In the genomic region with DNA sequence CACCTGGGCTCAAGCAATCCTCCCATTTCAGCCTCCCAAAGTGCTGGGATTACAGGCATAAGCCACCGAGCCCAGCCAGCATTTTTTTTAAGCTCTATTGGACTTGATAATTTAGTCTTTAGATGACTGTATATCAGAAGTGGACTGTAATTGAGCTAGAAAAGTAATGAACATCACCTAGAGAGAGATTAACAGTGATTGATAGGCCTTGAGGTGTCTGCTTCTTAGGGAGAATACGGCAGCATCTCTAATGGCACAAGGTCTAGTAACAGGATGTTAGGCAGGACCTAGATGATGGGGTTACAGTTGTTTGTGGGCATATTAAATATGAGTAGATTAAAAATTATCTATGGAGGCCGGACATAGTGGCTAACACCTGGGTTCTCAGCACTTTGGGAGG, we compare ENCODE assay signal across 33 cellular contexts.
"Had no signal": no experiment of that assay in that cellular context is flagged by ENCODE, and none has a peak within 500 bp of the region (broad histone marks: within the 10 kb centered on the region; RNA-seq: fewer than 3 reads in every experiment).

No MANE protein-coding gene starts in this region.

- H3K36me3 ChIP-seq: adrenal gland, ascending aorta, brain microvascular endothelial cell, breast epithelium, cardiac muscle cell had no signal

- H3K4me3 ChIP-seq: adrenal gland, ascending aorta, body of pancreas, breast epithelium, cardiac muscle cell had no signal

- H3K4me1 ChIP-seq: adrenal gland, ascending aorta, breast epithelium had no signal

- DNase-seq: activated effector memory CD4-positive, alpha-beta T cell treated with anti-CD3 and anti-CD28 coated beads, Interleukin-2, amount 50 U/mL, for 16 hours; activated effector memory CD4-positive, alpha-beta T cell treated with Interleukin-2 at 50 U/mL for 16 hours; activated gamma-delta T cell; activated gamma-delta T cell treated with Interleukin-2 at 50 U/mL for 16 hours; activated naive CD4-positive, alpha-beta T cell; activated naive CD4-positive, alpha-beta T cell treated with anti-CD3 and anti-CD28 coated beads for 36 hours; activated naive CD4-positive, alpha-beta T cell treated with anti-CD3 and anti-CD28 coated beads, Interleukin-2, amount 10 ng/mL, durations not matched to agents 7 days and 5 days; activated naive CD4-positive, alpha-beta T cell treated with anti-CD3 and anti-CD28 coated beads, Interleukin-2, amount 50 U/mL, for 16 hours; activated naive CD4-positive, alpha-beta T cell treated with Interleukin-2 at 50 U/mL for 16 hours; activated naive CD8-positive, alpha-beta T cell treated with anti-CD3 and anti-CD28 coated beads for 36 hours; activated naive CD8-positive, alpha-beta T cell treated with anti-CD3 and anti-CD28 coated beads, Interleukin-2, amount 10 ng/mL, durations not matched to agents 7 days and 5 days; activated naive CD8-positive, alpha-beta T cell treated with anti-CD3 and anti-CD28 coated beads, Interleukin-2, amount 50 U/mL, for 24 hours; activated T-cell treated with anti-CD3 and anti-CD28 coated beads, Interleukin-2, amount 50 U/mL, for 24 hours; activated T-cell treated with anti-CD3 and anti-CD28 coated beads, Interleukin-2, amount 50 U/mL, for 4 hours; activated T-cell treated with anti-CD3 and anti-CD28 coated beads, Interleukin-2, amount 50 U/mL, for 48 hours; activated T-cell treated with anti-CD3 and anti-CD28 coated beads, Interleukin-2, amount 50 U/mL, for 72 hours; amniotic stem cell; amygdala; anterior cingulate cortex; aorta; body of pancreas; brain microvascular endothelial cell; caudate nucleus; central memory CD4-positive, alpha-beta T cell; cerebellar nuclear complex had no signal

- H3K27me3 ChIP-seq: adrenal gland, ascending aorta, body of pancreas, brain microvascular endothelial cell, breast epithelium, cardiac muscle cell had no signal

- FAIRE-seq: astrocyte, bronchial epithelial cell had no signal

- H3K27ac ChIP-seq: adrenal gland, ascending aorta, body of pancreas, brain microvascular endothelial cell, breast epithelium, cardiac muscle cell had no signal

- H3K9me3 ChIP-seq: adrenal gland, ascending aorta, body of pancreas, breast epithelium had no signal

- ATAC-seq: activated naive CD4-positive, alpha-beta T cell treated with anti-CD3 and anti-CD28 coated beads, Interleukin-2, amount 50 U/mL, for 72 hours; activated naive CD8-positive, alpha-beta T cell treated with anti-CD3 and anti-CD28 coated beads, Interleukin-2, amount 50 U/mL, for 24 hours; activated T-cell treated with anti-CD3 and anti-CD28 coated beads, Interleukin-2, amount 50 U/mL, for 4 hours; activated T-cell treated with anti-CD3 and anti-CD28 coated beads, Interleukin-2, amount 50 U/mL, for 72 hours; activated T-helper 17 cell treated with anti-CD3 and anti-CD28 coated beads, Interleukin-2, amount 50 U/mL, for 72 hours; body of pancreas had no signal
